Comparison of ENCODE assay signal across 8 cellular contexts in genomic region chr2:119679526-119679837, GRCh38. TPM values are rescaled to one million over a fixed set of nuclear protein-coding genes. Genes with fewer than 3 reads are reported as not detected.
DNase-seq lines count a peak whose midpoint lies in the region; ATAC-seq and TF ChIP-seq lines count a peak whose summit lies in the region.

No MANE protein-coding gene starts in this region.

- ATAC-seq in naive thymus-derived CD4-positive, alpha-beta T cell = no peak
- no peak for ATAC-seq in GM18868 (IDR thresholded peaks at IDR 0.05; ENCODE audit: unreplicated experiment)
- no peak for ATAC-seq in HG03159 (IDR thresholded peaks at IDR 0.05; ENCODE audit: unreplicated experiment)
- ATAC-seq in HG02852 (IDR thresholded peaks at IDR 0.05; ENCODE audit: unreplicated experiment) = no peak

- H3K4me1 ChIP-seq in BE2C = peaks cover under 1% of the 10 kb centered on the region; the same call in 1 of the 2 replicates
- H3K4me1 ChIP-seq in HUES48 (ENCODE audit: control insufficient read depth, insufficient read depth, low read length) = peaks cover 22% of the 10 kb centered on the region
- H3K4me1 ChIP-seq in naive thymus-derived CD4-positive, alpha-beta T cell (ENCODE audit: control insufficient read depth in 2 of 2, insufficient read depth in 2 of 2, low read length in 2 of 2) = peaks cover 0 to 15% of the 10 kb centered on the region in 2 donors

- peak overlapping the region; percentile 69 for H3K27ac ChIP-seq in HUES48 (ENCODE audit: low read depth, low read length)
- H3K27ac ChIP-seq in naive thymus-derived CD4-positive, alpha-beta T cell (ENCODE audit: low read depth, low read length) = peak overlapping the region; percentile 88

- H3K27ac Mint-ChIP-seq in chondrocyte (ENCODE audit: unreplicated experiment) = peak overlapping the region; percentile 34
- H3K27ac Mint-ChIP-seq in naive thymus-derived CD4-positive, alpha-beta T cell = peak overlapping the region; percentile 58 to 99 (median 97)

- H3K27me3 Mint-ChIP-seq in chondrocyte (ENCODE audit: low read depth) = no peaks in the 10 kb centered on the region
- H3K27me3 Mint-ChIP-seq in naive thymus-derived CD4-positive, alpha-beta T cell = peaks cover 0 to 21% (median 0%) of the 10 kb centered on the region in 5 donors

- H3K4me3 ChIP-seq in BE2C (ENCODE audit: low read depth, low read length) (peak overlapping the region; percentile 79), HUES48 (ENCODE audit: low read depth, low read length) (peak overlapping the region; percentile 77)
- H3K4me3 ChIP-seq in naive thymus-derived CD4-positive, alpha-beta T cell (ENCODE audit: low read length) = peak overlapping the region; percentile 95

- H3K27me3 ChIP-seq in BE2C (no peaks in the 10 kb centered on the region), HUES48 (ENCODE audit: control insufficient read depth, insufficient read depth, low read length) (no peaks in the 10 kb centered on the region)
- H3K27me3 ChIP-seq in naive thymus-derived CD4-positive, alpha-beta T cell (ENCODE audit: control insufficient read depth in 2 of 2, insufficient read depth in 2 of 2, low read length in 2 of 2) = no peaks in the 10 kb centered on the region

- H3K9me3 ChIP-seq in BE2C = no peaks in the 10 kb centered on the region
- H3K9me3 ChIP-seq in HUES48 (ENCODE audit: control insufficient read depth, insufficient read depth, low read length) = no peaks in the 10 kb centered on the region
- H3K9me3 ChIP-seq in naive thymus-derived CD4-positive, alpha-beta T cell (ENCODE audit: control insufficient read depth in 2 of 3, low read length in 3 of 3) = no peaks in the 10 kb centered on the region

- CTCF ChIA-PET in naive thymus-derived CD4-positive, alpha-beta T cell (lab: Charles Lee) = interaction anchor here (0.7 to 1.7 kb wide), 3 partner anchors 15 to 497 kb away, joined by 3 to 11 read pairs (median 4); no protein-coding TSS in a partner anchor

- peaks cover 20% of the 10 kb centered on the region for H3K4me1 Mint-ChIP-seq in chondrocyte (ENCODE audit: low read depth)
- peaks cover 25 to 50% (median 38%) of the 10 kb centered on the region in 7 donors for H3K4me1 Mint-ChIP-seq in naive thymus-derived CD4-positive, alpha-beta T cell

- peak overlapping the region; percentile 87 for H3K4me3 Mint-ChIP-seq in chondrocyte (ENCODE audit: unreplicated experiment)
- peak overlapping the region; percentile 87 to 96 (median 90) for H3K4me3 Mint-ChIP-seq in naive thymus-derived CD4-positive, alpha-beta T cell

- no peaks in the 10 kb centered on the region for H3K36me3 Mint-ChIP-seq in chondrocyte (ENCODE audit: low read depth)
- peaks cover 0 to 11% (median 3%) of the 10 kb centered on the region in 5 donors for H3K36me3 Mint-ChIP-seq in naive thymus-derived CD4-positive, alpha-beta T cell

- TF ChIP-seq CTCF in BE2C (IDR thresholded peaks at IDR 0.05; ENCODE audit: low read depth, low read length) (no peak), chondrocyte (IDR thresholded peaks at IDR 0.05) (no peak)

- intact Hi-C loops in naive thymus-derived CD4-positive, alpha-beta T cell (cut with micrococcal nuclease) = loop anchor here (1.0 to 10.0 kb wide), 15 partner anchors 15 to 1865 kb away; partner anchors contain the start of genes C2orf76 (in 2 of the 2), DBI (in 2 of the 2), EPB41L5 (in 2 of the 2) and PTPN4 (in 2 of the 2)

- DNase-seq in BE2C (no peak), chondrocyte (ENCODE audit: low spot score) (no peak), NCI-H748 treated with DMSO at 0.1 percent for 48 hours (lab: John Stamatoyannopoulos, UW) (no peak)
- no peak for DNase-seq in naive thymus-derived CD4-positive, alpha-beta T cell

- POLR2A ChIA-PET in naive thymus-derived CD4-positive, alpha-beta T cell (lab: Charles Lee) = interaction anchor here (0.6 to 3.8 kb wide), 16 partner anchors 11 to 573 kb away, joined by 3 to 67 read pairs (median 6); partner anchors contain the start of genes PTPN4 and RALB

- H3K9me3 Mint-ChIP-seq in chondrocyte (ENCODE audit: low read depth) = no peaks in the 10 kb centered on the region
- peaks cover 0 to 9% (median 0%) of the 10 kb centered on the region in 11 donors for H3K9me3 Mint-ChIP-seq in naive thymus-derived CD4-positive, alpha-beta T cell

- H3K36me3 ChIP-seq in BE2C (no peaks in the 10 kb centered on the region; the same call in 1 of the 2 replicates), HUES48 (ENCODE audit: control insufficient read depth, insufficient read depth, low read length) (peaks cover 17% of the 10 kb centered on the region)
- peaks cover 0 to 24% (median 0%) of the 10 kb centered on the region in 3 experiments for H3K36me3 ChIP-seq in naive thymus-derived CD4-positive, alpha-beta T cell (ENCODE audit: control insufficient read depth in 2 of 3, insufficient read depth in 3 of 3, low read length in 3 of 3)

- H3K9ac ChIP-seq in HUES48 (ENCODE audit: low read depth, low read length) = peak overlapping the region; percentile 58

RNA-seq across cellular contexts. Expression of gene TMEM177, which starts 0.5 kb away (rescaled TPM):
- polyA plus RNA-seq in BE2C (2012; ENCODE audit: insufficient read depth, insufficient read length, low read depth) = 22.9 TPM
- 6.8 to 7.8 TPM (median 7.0 TPM) in 3 replicates for total RNA-seq in chondrocyte
- total RNA-seq in naive thymus-derived CD4-positive, alpha-beta T cell = 10 to 100 TPM in 3 of 5 experiments, 1 to 10 TPM in 2; 5.5 to 38.1 (median 11.6) TPM
- polyA plus RNA-seq in naive thymus-derived CD4-positive, alpha-beta T cell = 10 to 100 TPM; 15.4 to 27.6 TPM
